Comparison of ENCODE assay signal across 8 cellular contexts in the genomic region with DNA sequence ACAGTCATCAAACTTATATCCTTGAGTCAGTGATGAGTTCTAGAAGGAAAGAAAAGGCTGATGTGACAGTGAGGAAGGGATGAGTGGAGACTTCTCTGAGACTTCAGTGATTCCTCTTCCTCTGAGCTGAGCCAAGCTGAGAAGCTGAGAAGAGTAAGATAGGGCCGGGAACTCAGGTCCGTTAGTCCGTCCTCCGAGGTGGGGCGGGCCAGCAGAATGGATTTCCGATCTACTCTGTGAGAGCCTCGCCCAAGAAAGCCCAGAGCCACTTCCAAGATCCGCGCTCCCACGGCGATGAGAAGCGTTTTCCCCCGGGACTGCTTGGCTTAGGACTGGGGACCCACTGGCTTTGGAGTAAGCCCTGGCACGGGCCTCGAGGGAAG. TPM values are rescaled to one million over a fixed set of nuclear protein-coding genes. Genes with fewer than 3 reads are reported as not detected.
A peak's percentile ranks its signal among the peaks of the same experiment; 100 is the strongest.
DNase-seq lines count a peak whose midpoint lies in the region; ATAC-seq and TF ChIP-seq lines count a peak whose summit lies in the region.
"Not testable (repeated sequence)": the region's sequence is repeated elsewhere in the genome, so short reads cannot be mapped to it uniquely, and the experiment has no call there.

No MANE protein-coding gene starts in this region.

- not testable (repeated sequence) for H3K9me3 ChIP-seq in right lobe of liver

- peak overlapping the region; percentile 84 for H3K4me3 Mint-ChIP-seq in activated T-helper 17 cell treated with anti-CD3 and anti-CD28 coated beads, Interleukin-2, amount 50 U/mL, for 72 hours

- no CpG with 5 or more reads among the region's 15 CpGs for WGBS in right lobe of liver (ENCODE audit: insufficient coverage, low coverage, low lambda C conversion rate, missing lambda C conversion rate)

- not testable (repeated sequence) for H3K27me3 Mint-ChIP-seq in activated T-helper 17 cell treated with anti-CD3 and anti-CD28 coated beads, Interleukin-2, amount 50 U/mL, for 72 hours

- H3K4me3 ChIP-seq in BJ (ENCODE audit: low read depth, low read length) = peak overlapping the region; percentile 77
- peak overlapping the region; percentile 72 for H3K4me3 ChIP-seq in LNCaP clone FGC (ENCODE audit: low read depth, low read length)
- H3K4me3 ChIP-seq in epithelial cell of proximal tubule (ENCODE audit: low read depth, low read length) = peak overlapping the region; percentile 63
- H3K4me3 ChIP-seq in right lobe of liver = peak overlapping the region; percentile 54 to 77 (median 77)
- peak overlapping the region; percentile 46 to 83 (median 71) for H3K4me3 ChIP-seq in skin epidermis

- intact Hi-C loops in right lobe of liver (cut with DNase I) = not testable (repeated sequence)

- not testable (repeated sequence) for TF ChIP-seq POLR2A in right lobe of liver (IDR thresholded peaks at IDR 0.05)

- H3K36me3 Mint-ChIP-seq in activated T-helper 17 cell treated with anti-CD3 and anti-CD28 coated beads, Interleukin-2, amount 50 U/mL, for 72 hours (ENCODE audit: low read depth) = peaks cover 14% of the 10 kb centered on the region

- peaks cover 23% of the 10 kb centered on the region for H3K4me1 Mint-ChIP-seq in activated T-helper 17 cell treated with anti-CD3 and anti-CD28 coated beads, Interleukin-2, amount 50 U/mL, for 72 hours

- H3K4me1 ChIP-seq in right lobe of liver = peaks cover 0 to 11% (median 0%) of the 10 kb centered on the region in 4 donors

- H3K27me3 ChIP-seq in BJ (ENCODE audit: control insufficient read depth, insufficient read depth, low read length); right lobe of liver: not testable (repeated sequence)

- H3K27ac ChIP-seq in right lobe of liver = peak overlapping the region; percentile 33 to 65 (median 60)
- H3K27ac ChIP-seq in skin epidermis = peak overlapping the region in 19 of 21 experiments; percentile 51 to 89 (median 82)

- ATAC-seq in GM19351 (IDR thresholded peaks at IDR 0.05; ENCODE audit: unreplicated experiment) = peak; percentile 11
- peak; percentile 22 for ATAC-seq in HG02870 (IDR thresholded peaks at IDR 0.05; ENCODE audit: unreplicated experiment)
- ATAC-seq in activated T-helper 17 cell treated with anti-CD3 and anti-CD28 coated beads, Interleukin-2, amount 50 U/mL, for 72 hours (replicated peaks) = peak; percentile 51
- ATAC-seq in right lobe of liver = peak; percentile 30 to 51 (median 42)

- H3K36me3 ChIP-seq in BJ (ENCODE audit: control insufficient read depth, insufficient read depth, low read length); right lobe of liver: not testable (repeated sequence)

- TF ChIP-seq CTCF in BJ (IDR thresholded peaks at IDR 0.05; ENCODE audit: insufficient read depth, low read depth, low read length); LNCaP clone FGC (IDR thresholded peaks at IDR 0.05; ENCODE audit: control insufficient read depth, extremely low read depth, insufficient read depth); epithelial cell of proximal tubule (conservative IDR thresholded peaks at IDR 0.05; ENCODE audit: low read depth, low read length); right lobe of liver (IDR thresholded peaks at IDR 0.05): not testable (repeated sequence)

- peak overlapping the region; percentile 22 for H3K27ac Mint-ChIP-seq in activated T-helper 17 cell treated with anti-CD3 and anti-CD28 coated beads, Interleukin-2, amount 50 U/mL, for 72 hours

- POLR2A ChIA-PET in BJ (lab: Charles Lee) = not testable (repeated sequence)

- CTCF ChIA-PET in BJ (lab: Yijun Ruan, JAX) = not testable (repeated sequence)

- DNase-seq in BJ (ENCODE audit: low read depth); LNCaP clone FGC (ENCODE audit: low read depth); epithelial cell of proximal tubule (ENCODE audit: low read depth); right lobe of liver: not testable (repeated sequence)

- H3K9me3 Mint-ChIP-seq in activated T-helper 17 cell treated with anti-CD3 and anti-CD28 coated beads, Interleukin-2, amount 50 U/mL, for 72 hours = not testable (repeated sequence)

RNA-seq across cellular contexts. Expression of gene PDPR, which starts 0.5 kb away (rescaled TPM):
- 25.2 and 32.0 TPM in 2 replicates for polyA plus RNA-seq in BJ (2011; rRNA removed)
- polyA minus RNA-seq in BJ (2011; rRNA and poly(A)+ RNA removed) = 21.7 and 30.0 TPM in 2 replicates
- total RNA-seq in activated T-helper 17 cell treated with anti-CD3 and anti-CD28 coated beads, Interleukin-2, amount 50 U/mL, for 72 hours = 10 to 100 TPM; 33.3 to 34.4 TPM
- 6.8 and 9.5 TPM in 2 replicates for total RNA-seq in epithelial cell of proximal tubule
- total RNA-seq in right lobe of liver = 10 to 100 TPM in 1 of 6 experiments, 1 to 10 TPM in 5; 6.5 to 10.1 (median 8.3) TPM

RNA-seq across cellular contexts. Expression of gene CLEC18C, which starts 60.0 kb away (rescaled TPM):
- 0.05 TPM in 1 of 2 replicates, not detected in the other for polyA plus RNA-seq in BJ (2011; rRNA removed)
- not detected in 2 replicates for polyA minus RNA-seq in BJ (2011; rRNA and poly(A)+ RNA removed)
- 1 to 10 TPM in 1 of 2 donors, under 1 TPM in 1; 0.50 to 1.3 TPM for total RNA-seq in activated T-helper 17 cell treated with anti-CD3 and anti-CD28 coated beads, Interleukin-2, amount 50 U/mL, for 72 hours
- total RNA-seq in epithelial cell of proximal tubule (1.2 and 2.5 TPM in 2 replicates), right lobe of liver (under 1 TPM in 4 of 6 experiments, not detected in 2; 0.10 to 0.56 (median 0.47) TPM)
